Comparison of ENCODE assay signal across 1 cellular context in genomic region chr13:41456768-41457588, GRCh38.
TF ChIP-seq lines count a peak whose summit lies in the region.

A gene with protein sequence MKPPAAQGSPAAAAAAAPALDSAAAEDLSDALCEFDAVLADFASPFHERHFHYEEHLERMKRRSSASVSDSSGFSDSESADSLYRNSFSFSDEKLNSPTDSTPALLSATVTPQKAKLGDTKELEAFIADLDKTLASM (plus strand): TSS chr13:41457550. CDS start chr13:41457708, 158 bp downstream.

TF ChIP-seq in GM12878, 131 proteins besides CTCF, POLR2A, EP300 and RAD21 (continued from another document):
- TF ChIP-seq MTA2 (IDR thresholded peaks at IDR 0.05; ENCODE audit: low read depth): no peak
- peak in 1 of 2 experiments; percentile 88; a peak in 2 of 3 replicates for TF ChIP-seq EGR1 (IDR thresholded peaks at IDR 0.05; ENCODE audit: borderline replicate concordance in 1 of 2, low read depth in 2 of 2, low read length in 2 of 2)
- no peak for TF ChIP-seq ZSCAN29 (IDR thresholded peaks at IDR 0.05)
- TF ChIP-seq CREM (IDR thresholded peaks at IDR 0.05; ENCODE audit: low read depth): peak; percentile 54
- peak; percentile 49 to 74; a peak in 2 of 4 replicates for TF ChIP-seq IKZF2 (IDR thresholded peaks at IDR 0.05)
- TF ChIP-seq PAX5 (IDR thresholded peaks at IDR 0.05; ENCODE audit: borderline replicate concordance, low read depth, low read length): no peak
- peak; percentile 70; the same call in 1 of the 2 replicates for TF ChIP-seq ZBTB33 (IDR thresholded peaks at IDR 0.05)
- no peak for TF ChIP-seq ATF7 (IDR thresholded peaks at IDR 0.05; ENCODE audit: low read depth)
- TF ChIP-seq IKZF1 (conservative IDR thresholded peaks at IDR 0.05): peak; percentile 65; the same call in 1 of the 2 replicates
- 0 out of 2 replicates have a peak, but pooled peaks have one; percentile 18 for TF ChIP-seq TCF3 (IDR thresholded peaks at IDR 0.05; ENCODE audit: borderline replicate concordance, insufficient read depth, low read depth, low read length)
- peak; percentile 62 to 89; a peak in 3 of 4 replicates for TF ChIP-seq BHLHE40 (IDR thresholded peaks at IDR 0.05; ENCODE audit: borderline replicate concordance in 1 of 2, low read depth in 2 of 2, low read length in 1 of 2)
- TF ChIP-seq TCF12 (IDR thresholded peaks at IDR 0.05; ENCODE audit: low read depth, low read length): 0 out of 2 replicates have a peak, but pooled peaks have one; percentile 4
- 0 out of 2 replicates have a peak, but pooled peaks have one; percentile 44 for TF ChIP-seq LARP7 (IDR thresholded peaks at IDR 0.05)
- no peak for TF ChIP-seq ZNF24 (IDR thresholded peaks at IDR 0.05)
